21 cellular contexts compared by ENCODE assay signal in genomic region chr1:166813508-166814223, GRCh38. TPM values are rescaled to one million over a fixed set of nuclear protein-coding genes. Genes with fewer than 3 reads are reported as not detected.
DNase-seq lines count a peak whose midpoint lies in the region; ATAC-seq and TF ChIP-seq lines count a peak whose summit lies in the region.
"Had no signal": no experiment of that assay in that cellular context is flagged by ENCODE, and none has a peak within 500 bp of the region (broad histone marks: within the 10 kb centered on the region; RNA-seq: fewer than 3 reads in every experiment).

No MANE protein-coding gene starts in this region.

- H3K27ac Mint-ChIP-seq in CD8-positive, alpha-beta memory T cell, result no peak overlapping the region
- H3K27ac Mint-ChIP-seq in stimulated activated naive CD8-positive, alpha-beta T cell treated with anti-CD3 and anti-CD28 coated beads, Interleukin-15, amount 100 ng/mL, for 72 hours, result no peak overlapping the region
- H3K27ac Mint-ChIP-seq: activated naive CD8-positive, alpha-beta T cell; effector memory CD8-positive, alpha-beta T cell had no signal

- H3K27ac ChIP-seq in DND-41 (ENCODE audit: low read length) (no peak overlapping the region), body of pancreas (peak overlapping the region in 2 of 4 donors; percentile 27 to 31), right lobe of liver (no peak overlapping the region)
- H3K27ac ChIP-seq in CD8-positive, alpha-beta memory T cell (ENCODE audit: low read depth, low read length), result no peak overlapping the region
- H3K27ac ChIP-seq: spleen had no signal

- peaks cover 25 to 39% of the 10 kb centered on the region in 2 donors for H3K27me3 Mint-ChIP-seq in CD8-positive, alpha-beta memory T cell
- H3K27me3 Mint-ChIP-seq in stimulated activated naive CD8-positive, alpha-beta T cell treated with anti-CD3 and anti-CD28 coated beads, Interleukin-15, amount 100 ng/mL, for 72 hours, result peaks cover 8% of the 10 kb centered on the region

- TF ChIP-seq CTCF in DND-41 (IDR thresholded peaks at IDR 0.05; ENCODE audit: borderline replicate concordance, extremely low read depth, low read length, poor library complexity, severe bottlenecking), result peak; percentile 9
- peak; percentile 17; the same call in 1 of the 2 replicates for TF ChIP-seq CTCF in LNCaP clone FGC (IDR thresholded peaks at IDR 0.05; ENCODE audit: control insufficient read depth, extremely low read depth, insufficient read depth)
- peak in 5 of 7 experiments; percentile 12 to 53 (median 37) for TF ChIP-seq CTCF in body of pancreas (IDR thresholded peaks at IDR 0.05)
- peak in 2 of 4 donors; percentile 22 for TF ChIP-seq CTCF in right lobe of liver (IDR thresholded peaks at IDR 0.05)

- peaks cover 0 to 4% (median 0%) of the 10 kb centered on the region in 3 donors for H3K36me3 Mint-ChIP-seq in CD8-positive, alpha-beta memory T cell

- WGBS in body of pancreas, 2 donors, result 7 to 13% methylated on average over 2 of the region's 2 CpGs
- 29% methylated on average over 2 of the region's 2 CpGs for WGBS in right lobe of liver (ENCODE audit: insufficient coverage, low coverage, low lambda C conversion rate, missing lambda C conversion rate)

- H3K4me2 ChIP-seq in DND-41 (ENCODE audit: insufficient read depth, low read length), result no peak overlapping the region

- H3K9me3 ChIP-seq in DND-41 (ENCODE audit: insufficient read depth, low read length, severe bottlenecking), result peaks cover 12% of the 10 kb centered on the region
- no peaks in the 10 kb centered on the region for H3K9me3 ChIP-seq in body of pancreas
- no peaks in the 10 kb centered on the region for H3K9me3 ChIP-seq in right lobe of liver
- no peaks in the 10 kb centered on the region for H3K9me3 ChIP-seq in CD8-positive, alpha-beta memory T cell (ENCODE audit: low read length)

- no peak for TF ChIP-seq POLR2A in body of pancreas (IDR thresholded peaks at IDR 0.05)
- no peak for TF ChIP-seq POLR2A in right lobe of liver (IDR thresholded peaks at IDR 0.05)

- no peak for DNase-seq in DND-41
- DNase-seq in LNCaP clone FGC (ENCODE audit: low read depth), result no peak
- peak in 1 of 4 donors; percentile 12 for DNase-seq in body of pancreas
- no peak for DNase-seq in right lobe of liver
- DNase-seq in CD8-positive, alpha-beta memory T cell, result no peak
- no peak for DNase-seq in stimulated activated naive CD8-positive, alpha-beta T cell treated with anti-CD3 and anti-CD28 coated beads, Interleukin-15, amount 100 ng/mL, for 72 hours
- DNase-seq in activated T-cell treated with anti-CD3 and anti-CD28 coated beads, Interleukin-2, amount 50 U/mL, for 48 hours, result no peak
- DNase-seq in cerebellar nuclear complex (lab: John Stamatoyannopoulos, UW), result no peak
- DNase-seq: activated CD4-positive, alpha-beta T cell treated with anti-CD3 and anti-CD28 coated beads for 1 hour; activated CD8-positive, alpha-beta memory T cell treated with anti-CD3 and anti-CD28 coated beads for 24 hours; activated T-cell treated with anti-CD3 and anti-CD28 coated beads, Interleukin-2, amount 50 U/mL, for 4 hours; AML-193; effector memory CD8-positive, alpha-beta T cell; glutamatergic neuron; Kasumi-1; NCI-H1436; NCI-H2171 treated with DMSO at 0.1 percent for 48 hours; NCI-H748 treated with DMSO at 0.1 percent for 48 hours; spleen; T1000 had no signal

- H3K27me3 ChIP-seq in DND-41 (ENCODE audit: insufficient read depth, low read length, poor library complexity) (peaks cover 19% of the 10 kb centered on the region), body of pancreas (no peaks in the 10 kb centered on the region), right lobe of liver (no peaks in the 10 kb centered on the region)
- no peaks in the 10 kb centered on the region for H3K27me3 ChIP-seq in CD8-positive, alpha-beta memory T cell (ENCODE audit: insufficient read depth, low read length, poor library complexity, severe bottlenecking)

- no peaks in the 10 kb centered on the region for H3K36me3 ChIP-seq in DND-41 (ENCODE audit: insufficient read depth, low read length)
- H3K36me3 ChIP-seq in body of pancreas (replicated peaks in 1 of 2; ENCODE audit: insufficient read depth in 1 of 2, low read depth in 2 of 2), result no peaks in the 10 kb centered on the region
- no peaks in the 10 kb centered on the region for H3K36me3 ChIP-seq in right lobe of liver
- H3K36me3 ChIP-seq in CD8-positive, alpha-beta memory T cell (ENCODE audit: insufficient read depth, low read length), result no peaks in the 10 kb centered on the region
- H3K36me3 ChIP-seq: spleen had no signal

- H3K9ac ChIP-seq in DND-41 (ENCODE audit: low read depth, low read length), result no peak overlapping the region

- H3K79me2 ChIP-seq in DND-41 (ENCODE audit: insufficient read depth, low read length), result no peaks in the 10 kb centered on the region

- CTCF ChIA-PET in CD8-positive, alpha-beta memory T cell (lab: Charles Lee), result no interaction called here

- ATAC-seq in DND-41 (ENCODE audit: insufficient read depth, low read depth) (no peak), body of pancreas (peak; percentile 82), right lobe of liver (peak; percentile 80 to 96 (median 86))
- ATAC-seq in stimulated activated naive CD8-positive, alpha-beta T cell treated with anti-CD3 and anti-CD28 coated beads, Interleukin-15, amount 100 ng/mL, for 72 hours, result no peak
- ATAC-seq: activated T-cell treated with anti-CD3 and anti-CD28 coated beads, Interleukin-2, amount 50 U/mL, for 4 hours; effector memory CD8-positive, alpha-beta T cell had no signal

- peaks cover 0 to 4% (median 2%) of the 10 kb centered on the region in 5 donors for H3K9me3 Mint-ChIP-seq in CD8-positive, alpha-beta memory T cell
- H3K9me3 Mint-ChIP-seq in stimulated activated naive CD8-positive, alpha-beta T cell treated with anti-CD3 and anti-CD28 coated beads, Interleukin-15, amount 100 ng/mL, for 72 hours, result peaks cover 5 to 6% of the 10 kb centered on the region in 2 donors
- H3K9me3 Mint-ChIP-seq: effector memory CD8-positive, alpha-beta T cell had no signal

- H3K4me1 ChIP-seq in DND-41 (ENCODE audit: insufficient read depth, low read length) (no peaks in the 10 kb centered on the region), body of pancreas (peaks cover 21% of the 10 kb centered on the region), right lobe of liver (peaks cover 0 to 14% (median 6%) of the 10 kb centered on the region in 4 donors)
- H3K4me1 ChIP-seq in CD8-positive, alpha-beta memory T cell (ENCODE audit: insufficient read depth, low read length), result no peaks in the 10 kb centered on the region
- H3K4me1 ChIP-seq: spleen had no signal

- intact Hi-C loops in body of pancreas (cut with DNase I), result no loop called here
- intact Hi-C loops in right lobe of liver (cut with DNase I), result no loop called here

- H2AFZ ChIP-seq in DND-41 (ENCODE audit: low read depth, low read length), result no peak overlapping the region

- POLR2A ChIA-PET in CD8-positive, alpha-beta memory T cell (lab: Charles Lee), result no interaction called here

- H4K20me1 ChIP-seq in DND-41 (ENCODE audit: insufficient read depth, low read length), result no peaks in the 10 kb centered on the region

- no peak overlapping the region for H3K4me3 Mint-ChIP-seq in CD8-positive, alpha-beta memory T cell
- H3K4me3 Mint-ChIP-seq in stimulated activated naive CD8-positive, alpha-beta T cell treated with anti-CD3 and anti-CD28 coated beads, Interleukin-15, amount 100 ng/mL, for 72 hours, result no peak overlapping the region
- H3K4me3 Mint-ChIP-seq: activated naive CD8-positive, alpha-beta T cell; activated T-cell treated with anti-CD3 and anti-CD28 coated beads, Interleukin-2, amount 50 U/mL, for 4 hours; effector memory CD8-positive, alpha-beta T cell had no signal

- no peaks in the 10 kb centered on the region for H3K4me1 Mint-ChIP-seq in CD8-positive, alpha-beta memory T cell
- no peaks in the 10 kb centered on the region for H3K4me1 Mint-ChIP-seq in stimulated activated naive CD8-positive, alpha-beta T cell treated with anti-CD3 and anti-CD28 coated beads, Interleukin-15, amount 100 ng/mL, for 72 hours

- H3K4me3 ChIP-seq in DND-41 (ENCODE audit: low read depth in 1 of 2, low read length in 2 of 2), result no peak overlapping the region
- H3K4me3 ChIP-seq in LNCaP clone FGC (ENCODE audit: low read depth, low read length), result no peak overlapping the region
- H3K4me3 ChIP-seq in body of pancreas, result no peak overlapping the region
- no peak overlapping the region for H3K4me3 ChIP-seq in right lobe of liver
- H3K4me3 ChIP-seq in CD8-positive, alpha-beta memory T cell (ENCODE audit: low read length), result no peak overlapping the region
- H3K4me3 ChIP-seq: spleen had no signal

RNA-seq across cellular contexts. Expression of gene POGK, which starts 25.6 kb away (rescaled TPM):
- total RNA-seq in body of pancreas (10 to 100 TPM; 13.8 to 15.3 TPM), right lobe of liver (10 to 100 TPM in 5 of 6 experiments, 1 to 10 TPM in 1; 9.0 to 15.7 (median 12.3) TPM)
- 10 to 100 TPM; 71.9 to 76.0 TPM for total RNA-seq in CD8-positive, alpha-beta memory T cell
- polyA plus RNA-seq in CD8-positive, alpha-beta memory T cell, result 19.1 TPM

Comparison
In these comparisons a context has a peak if more than half of its experiments do, and no peak if none do; other contexts are left out.
1. ATAC-seq: peak in body of pancreas (single experiment) and right lobe of liver (4 of 4); none in DND-41 (single experiment) and stimulated activated naive CD8-positive, alpha-beta T cell treated with anti-CD3 and anti-CD28 coated beads, Interleukin-15, amount 100 ng/mL, for 72 hours (single experiment).
2. RNA of gene POGK, which starts 25.6 kb away (total RNA-seq): 71.9 to 76.0 TPM in CD8-positive, alpha-beta memory T cell; 13.8 to 15.3 TPM in body of pancreas and 9.0 to 15.7 TPM in right lobe of liver; every median in the first group is over 4 times any median in the second.